ENCODE assay signal across 19 cellular contexts in genomic region chr5:35182541-35183242, GRCh38. TPM values are rescaled to one million over a fixed set of nuclear protein-coding genes. Genes with fewer than 3 reads are reported as not detected.
A peak's percentile ranks its signal among the peaks of the same experiment; 100 is the strongest.
DNase-seq lines count a peak whose midpoint lies in the region; ATAC-seq and TF ChIP-seq lines count a peak whose summit lies in the region.
"Had no signal": no experiment of that assay in that cellular context is flagged by ENCODE, and none has a peak within 500 bp of the region (broad histone marks: within the 10 kb centered on the region; RNA-seq: fewer than 3 reads in every experiment).

No MANE protein-coding gene starts in this region.

- no peaks in the 10 kb centered on the region for H3K27me3 ChIP-seq in tibial nerve
- H3K27me3 ChIP-seq: gastrocnemius medialis, sigmoid colon had no signal

- DNase-seq in iPS-NIHi7 (ENCODE audit: extremely low spot score) (peak; percentile 17), sciatic nerve (ENCODE audit: low spot score) (no peak), NCI-H1092 (lab: John Stamatoyannopoulos, UW) (no peak), DMS79 (lab: John Stamatoyannopoulos, UW) (no peak), tibial nerve (ENCODE audit: low spot score in 2 of 2) (no peak)
- DNase-seq: activated CD4-positive, CD25-positive, alpha-beta regulatory T cell; activated T-cell treated with anti-CD3 and anti-CD28 coated beads, Interleukin-2, amount 50 U/mL, for 4 hours; NCI-H2029; sigmoid colon had no signal

- peak; percentile 9 for ATAC-seq in GM19463 (IDR thresholded peaks at IDR 0.05; ENCODE audit: unreplicated experiment)
- peak; percentile 9 for ATAC-seq in HG02973 (IDR thresholded peaks at IDR 0.05; ENCODE audit: unreplicated experiment)
- ATAC-seq in sciatic nerve = peak; percentile 69
- no peak; the same call in 2 of the 3 replicates for ATAC-seq in SK-N-SH treated with all-trans-retinoic acid at 6 μM for 48 hours
- ATAC-seq: gastrocnemius medialis had no signal

- H3K27ac ChIP-seq in tibial nerve = no peak overlapping the region
- H3K27ac ChIP-seq: brain microvascular endothelial cell, epithelial cell of prostate, gastrocnemius medialis, left ventricle myocardium inferior, sigmoid colon had no signal

- intact Hi-C loops in sciatic nerve (cut with DNase I) = loop anchor here (10.0 kb wide), 1 partner anchor 88 kb away; no protein-coding TSS in a partner anchor

- TF ChIP-seq POLR2A in tibial nerve (IDR thresholded peaks at IDR 0.05) = no peak

- TF ChIP-seq CTCF in tibial nerve (IDR thresholded peaks at IDR 0.05) = no peak

- TF ChIP-seq EP300 in tibial nerve (IDR thresholded peaks at IDR 0.05) = no peak

- 69% methylated on average over 6 of the region's 6 CpGs for WGBS in tibial nerve, 2 donors

- no peaks in the 10 kb centered on the region for H3K36me3 ChIP-seq in tibial nerve
- H3K36me3 ChIP-seq: brain microvascular endothelial cell, gastrocnemius medialis, left ventricle myocardium inferior, sigmoid colon had no signal

- no peaks in the 10 kb centered on the region for H3K9me3 ChIP-seq in tibial nerve
- H3K9me3 ChIP-seq: gastrocnemius medialis, left ventricle myocardium inferior, sigmoid colon had no signal

- H3K4me1 ChIP-seq in tibial nerve = no peaks in the 10 kb centered on the region
- H3K4me1 ChIP-seq: gastrocnemius medialis, left ventricle myocardium inferior, sigmoid colon had no signal

- H3K4me3 ChIP-seq in tibial nerve = no peak overlapping the region
- H3K4me3 ChIP-seq: gastrocnemius medialis, left ventricle myocardium inferior, sigmoid colon had no signal

TF ChIP-seq in SK-N-SH treated with all-trans-retinoic acid at 6 μM for 48 hours, 23 proteins besides CTCF, POLR2A, EP300 and RAD21:
- TF ChIP-seq ISL1 (CRISPR knock-in tag; IDR thresholded peaks at IDR 0.05) (no peak), ZC3H10 (CRISPR knock-in tag; IDR thresholded peaks at IDR 0.05) (no peak), CREB5 (CRISPR knock-in tag; IDR thresholded peaks at IDR 0.05; ENCODE audit: low read depth) (no peak), ARNTL (CRISPR knock-in tag; IDR thresholded peaks at IDR 0.05; ENCODE audit: borderline replicate concordance, low read depth) (no peak), PATZ1 (CRISPR knock-in tag; IDR thresholded peaks at IDR 0.05; ENCODE audit: borderline replicate concordance) (no peak), BACH2 (CRISPR knock-in tag; IDR thresholded peaks at IDR 0.05; ENCODE audit: borderline replicate concordance) (no peak), ZFP30 (CRISPR knock-in tag; IDR thresholded peaks at IDR 0.05) (no peak)

RNA-seq across cellular contexts. Expression of gene PRLR, which starts 47.6 kb away (rescaled TPM):
- total RNA-seq in sciatic nerve (1.9 TPM), tibial nerve (1 to 10 TPM in 3 of 4 donors, under 1 TPM in 1; 0.84 to 5.3 (median 4.0) TPM)
- total RNA-seq: activated CD8-positive, alpha-beta T cell treated with anti-CD3 and anti-CD28 coated beads, Interleukin-2, amount 10 ng/mL, durations not matched to agents 7 days and 5 days; dermis blood vessel endothelial cell; OCI-LY7 had no signal
